In genomic region chr9:124758691-124759090, GRCh38 we compare ENCODE assay signal across 1 cellular context.
TF ChIP-seq lines count a peak whose summit lies in the region.

No MANE protein-coding gene starts in this region.

TF ChIP-seq in H1, 55 proteins besides CTCF, POLR2A, EP300 and RAD21 (continued from another document):
- no peak for TF ChIP-seq RFX5 (IDR thresholded peaks at IDR 0.05; ENCODE audit: borderline replicate concordance, low read depth, low read length)
- no peak for TF ChIP-seq ASH2L (IDR thresholded peaks at IDR 0.05; ENCODE audit: low read length)
- no peak for TF ChIP-seq SP2 (IDR thresholded peaks at IDR 0.05; ENCODE audit: low read length)
- no peak for TF ChIP-seq CBX5 (IDR thresholded peaks at IDR 0.05; ENCODE audit: low read depth, low read length)
- TF ChIP-seq CHD1 (IDR thresholded peaks at IDR 0.05; ENCODE audit: low read depth, low read length), result no peak
- no peak for TF ChIP-seq MAX (IDR thresholded peaks at IDR 0.05)
- TF ChIP-seq SUZ12 (IDR thresholded peaks at IDR 0.05; ENCODE audit: low read length), result no peak
- no peak for TF ChIP-seq PHF8 (conservative IDR thresholded peaks at IDR 0.05; ENCODE audit: low read depth, low read length)
- TF ChIP-seq TAF7 (optimal IDR thresholded peaks at IDR 0.05; ENCODE audit: borderline replicate concordance, low read depth, low read length), result no peak
- no peak for TF ChIP-seq HDAC6 (IDR thresholded peaks at IDR 0.05; ENCODE audit: low read depth, low read length)
- no peak for TF ChIP-seq CTBP2 (IDR thresholded peaks at IDR 0.05; ENCODE audit: borderline replicate concordance, insufficient read depth, insufficient read length, low read length)
- TF ChIP-seq CHD7 (IDR thresholded peaks at IDR 0.05; ENCODE audit: insufficient replicate concordance, low read length), result no peak
TF ChIP-seq in H1: peak in this region for 0.
